ENCODE assay signal across 23 cellular contexts in the genomic region with DNA sequence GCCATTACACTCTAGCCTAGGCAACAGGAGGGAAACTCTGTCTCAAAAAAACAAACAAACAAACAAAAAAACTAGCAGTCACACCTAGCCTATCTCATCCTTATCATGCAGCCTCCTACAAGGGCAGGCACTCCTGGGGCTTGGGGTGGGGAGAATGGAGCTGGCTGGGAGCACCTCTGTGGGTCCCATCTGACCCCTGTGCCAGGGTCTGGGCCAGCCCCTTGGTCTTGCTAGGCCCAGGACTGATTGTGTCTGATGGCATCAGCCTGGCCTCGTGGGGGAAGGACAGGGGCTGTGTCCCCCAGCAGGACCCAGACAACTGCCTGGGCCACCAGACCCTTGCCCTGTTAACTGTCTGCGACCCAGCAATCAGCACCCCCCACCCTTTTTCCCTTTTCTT.
"Had no signal": no experiment of that assay in that cellular context is flagged by ENCODE, and none has a peak within 500 bp of the region (broad histone marks: within the 10 kb centered on the region; RNA-seq: fewer than 3 reads in every experiment).

No MANE protein-coding gene starts in this region.

- H3K9me3 Mint-ChIP-seq: activated naive CD8-positive, alpha-beta T cell treated with anti-CD3 and anti-CD28 coated beads for 36 hours; activated T-cell treated with anti-CD3 and anti-CD28 coated beads, Interleukin-2, amount 50 U/mL, for 4 hours; immature natural killer cell; nephron; WTC11 had no signal

- FAIRE-seq: endothelial cell of umbilical vein had no signal

- ATAC-seq: activated T-cell treated with anti-CD3 and anti-CD28 coated beads, Interleukin-2, amount 50 U/mL, for 4 hours; esophagus mucosa; left lung; WTC11 had no signal

- H3K27ac Mint-ChIP-seq: activated naive CD8-positive, alpha-beta T cell treated with anti-CD3 and anti-CD28 coated beads for 36 hours; WTC11 had no signal

- H2AFZ ChIP-seq: hepatocyte, parathyroid adenoma had no signal

- H3K4me2 ChIP-seq: hepatocyte, smooth muscle cell had no signal

- H3K36me3 ChIP-seq: left lung, sigmoid colon, thoracic aorta had no signal

- H3K4me3 Mint-ChIP-seq: activated naive CD8-positive, alpha-beta T cell treated with anti-CD3 and anti-CD28 coated beads for 36 hours; activated T-cell treated with anti-CD3 and anti-CD28 coated beads, Interleukin-2, amount 50 U/mL, for 4 hours; immature natural killer cell; WTC11 had no signal

- H3K4me3 ChIP-seq: hepatocyte, left lung, lung, sigmoid colon, smooth muscle cell, thoracic aorta had no signal

- H3K9me3 ChIP-seq: left lung, sigmoid colon, thoracic aorta had no signal

- H3K27ac ChIP-seq: hepatocyte, left lung, parathyroid adenoma, sigmoid colon, thoracic aorta had no signal

- H3K36me3 Mint-ChIP-seq: activated naive CD8-positive, alpha-beta T cell treated with anti-CD3 and anti-CD28 coated beads for 36 hours; immature natural killer cell; WTC11 had no signal

- H3K9ac ChIP-seq: parathyroid adenoma had no signal

- H3K27me3 Mint-ChIP-seq: activated naive CD8-positive, alpha-beta T cell treated with anti-CD3 and anti-CD28 coated beads for 36 hours had no signal

- H3K27me3 ChIP-seq: hepatocyte, sigmoid colon had no signal

- DNase-seq: activated naive CD4-positive, alpha-beta T cell treated with Interleukin-2 at 50 U/mL for 16 hours; activated naive CD8-positive, alpha-beta T cell treated with anti-CD3 and anti-CD28 coated beads for 36 hours; activated T-cell treated with anti-CD3 and anti-CD28 coated beads, Interleukin-2, amount 50 U/mL, for 4 hours; dermis blood vessel endothelial cell; effector CD8-positive, alpha-beta T cell; foreskin melanocyte; immature natural killer cell; kidney glomerular epithelial cell; left lung; nucleus accumbens; sigmoid colon; stimulated activated CD4-positive, alpha-beta T cell treated with anti-CD3 and anti-CD28 coated beads, Interleukin-15, amount 100 ng/mL, for 24 hours; stimulated activated naive CD4-positive, alpha-beta T cell; T-helper 9 cell had no signal
